ENCODE assay signal across 8 cellular contexts in genomic region chr20:34875657-34876160, GRCh38. TPM values are rescaled to one million over a fixed set of nuclear protein-coding genes. Genes with fewer than 3 reads are reported as not detected.
DNase-seq lines count a peak whose midpoint lies in the region; ATAC-seq and TF ChIP-seq lines count a peak whose summit lies in the region.

No MANE protein-coding gene starts in this region.

- H3K36me3 ChIP-seq in BJ (ENCODE audit: control insufficient read depth, insufficient read depth, low read length) (no peaks in the 10 kb centered on the region), breast epithelium (no peaks in the 10 kb centered on the region)

- TF ChIP-seq CTCF in BJ (IDR thresholded peaks at IDR 0.05; ENCODE audit: insufficient read depth, low read depth, low read length) (peak; percentile 29; the same call in 1 of the 2 replicates), HL-60 (IDR thresholded peaks at IDR 0.05; ENCODE audit: insufficient read depth, low read length) (no peak), breast epithelium (IDR thresholded peaks at IDR 0.05) (peak in 2 of 3 donors; percentile 17 to 40)

- no peaks in the 10 kb centered on the region for H3K27me3 Mint-ChIP-seq in naive B cell

- H3K27ac ChIP-seq in HL-60 (replicated peaks) (peak overlapping the region; percentile 54), breast epithelium (peak overlapping the region; percentile 79 to 81)

- peak overlapping the region in 5 of 6 donors; percentile 54 to 96 (median 80) for H3K27ac Mint-ChIP-seq in naive B cell

- peak overlapping the region; percentile 84 to 95 (median 92) for H3K4me3 Mint-ChIP-seq in naive B cell

- H3K27me3 ChIP-seq in BJ (ENCODE audit: control insufficient read depth, insufficient read depth, low read length) (no peaks in the 10 kb centered on the region), HL-60 (ENCODE audit: insufficient read depth, poor library complexity, severe bottlenecking) (peaks cover 3% of the 10 kb centered on the region), breast epithelium (no peaks in the 10 kb centered on the region)

- no peak for TF ChIP-seq POLR2A in breast epithelium (IDR thresholded peaks at IDR 0.05)

- POLR2A ChIA-PET in BJ (lab: Charles Lee): interaction anchor here (0.7 kb wide), 1 partner anchor 52 kb away, joined by 3 read pairs; no protein-coding TSS in a partner anchor

- ATAC-seq in naive B cell (ENCODE audit: low read depth in 2 of 2): peak; percentile 0 to 1

- intact Hi-C loops in breast epithelium (cut with DNase I; ENCODE audit: low total_unique reads): no loop called here

- H3K4me1 Mint-ChIP-seq in naive B cell: peaks cover 44 to 56% (median 49%) of the 10 kb centered on the region in 3 donors

- H3K9me3 Mint-ChIP-seq in naive B cell: no peaks in the 10 kb centered on the region

- H3K4me3 ChIP-seq in BJ (ENCODE audit: low read depth, low read length): peak overlapping the region; percentile 78
- peak overlapping the region; percentile 72 for H3K4me3 ChIP-seq in HL-60 (replicated peaks; ENCODE audit: insufficient read depth, low read length)
- H3K4me3 ChIP-seq in breast epithelium: peak overlapping the region; percentile 60 to 84 (median 74)

- H3K9me3 ChIP-seq in breast epithelium: no peaks in the 10 kb centered on the region

- peaks cover 0 to 13% of the 10 kb centered on the region in 2 donors for H3K4me1 ChIP-seq in breast epithelium

- H3K36me3 Mint-ChIP-seq in naive B cell: no peaks in the 10 kb centered on the region

- DNase-seq in BJ (ENCODE audit: low read depth) (no peak), HL-60 (ENCODE audit: low read depth in 1 of 2, low spot score in 1 of 2) (no peak), breast epithelium (ENCODE audit: low spot score in 2 of 2) (no peak), naive B cell (no peak), HuH-7.5 (ENCODE audit: low spot score) (no peak), NCI-H1105 treated with DMSO at 0.1 percent for 48 hours (lab: John Stamatoyannopoulos, UW) (no peak), EL (no peak), DMS79 (lab: John Stamatoyannopoulos, UW) (no peak)

- CTCF ChIA-PET in BJ (lab: Yijun Ruan, JAX): interaction anchor here (0.5 to 5.1 kb wide), 13 partner anchors 12 to 125 kb away, joined by 3 to 61 read pairs (median 6); partner anchors contain the start of genes GSS and MYH7B

RNA-seq across cellular contexts. Expression of gene ACSS2, which starts 0.7 kb away (rescaled TPM):
- polyA plus RNA-seq in BJ (2011; rRNA removed): 29.3 and 32.1 TPM in 2 replicates
- 34.6 and 67.9 TPM in 2 replicates for polyA minus RNA-seq in BJ (2011; rRNA and poly(A)+ RNA removed)
- total RNA-seq in breast epithelium: 100 to 1,000 TPM in 1 of 3 donors, 10 to 100 TPM in 2; 70.1 to 137 (median 71.1) TPM
- 10 to 100 TPM in 1 of 6 donors, 1 to 10 TPM in 5; 4.8 to 20.1 (median 5.7) TPM for polyA plus RNA-seq in naive B cell (ENCODE audit: low read depth in 6 of 6)

RNA-seq across cellular contexts. Expression of gene GGT7, which starts 3.1 kb away (rescaled TPM):
- polyA plus RNA-seq in BJ (2011; rRNA removed): 16.4 and 28.6 TPM in 2 replicates
- polyA minus RNA-seq in BJ (2011; rRNA and poly(A)+ RNA removed): 10.5 and 15.9 TPM in 2 replicates
- 10 to 100 TPM; 13.1 to 21.8 (median 16.4) TPM for total RNA-seq in breast epithelium
- polyA plus RNA-seq in naive B cell (ENCODE audit: low read depth in 6 of 6): 1 to 10 TPM; 2.6 to 6.2 (median 4.2) TPM

RNA-seq across cellular contexts. Expression of gene NCOA6, which starts 50.3 kb away (rescaled TPM):
- polyA plus RNA-seq in BJ (2011; rRNA removed): 12.5 and 14.0 TPM in 2 replicates
- polyA minus RNA-seq in BJ (2011; rRNA and poly(A)+ RNA removed): 17.0 and 18.2 TPM in 2 replicates
- 10 to 100 TPM; 20.0 to 20.6 (median 20.3) TPM for total RNA-seq in breast epithelium
- polyA plus RNA-seq in naive B cell (ENCODE audit: low read depth in 6 of 6): 10 to 100 TPM in 1 of 6 donors, 1 to 10 TPM in 4, under 1 TPM in 1; 0.74 to 13.5 (median 4.4) TPM
